Comparison of ENCODE assay signal across 19 cellular contexts in the genomic region with DNA sequence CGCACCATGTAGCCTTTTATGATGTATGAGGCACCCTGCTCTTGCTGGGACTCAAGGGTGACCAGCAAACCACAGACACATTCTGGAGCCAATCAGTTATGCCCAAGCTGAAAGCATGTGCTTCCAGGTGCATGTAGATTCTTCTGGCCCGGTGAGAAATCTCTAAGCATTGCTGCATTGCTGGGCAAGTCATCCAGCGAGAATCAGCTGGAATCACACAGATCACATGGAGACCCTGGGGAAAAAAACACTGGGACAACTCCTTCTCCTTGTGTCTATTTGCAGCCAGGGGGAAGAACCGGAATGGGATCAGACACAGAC.
A peak's percentile ranks its signal among the peaks of the same experiment; 100 is the strongest.
DNase-seq lines count a peak whose midpoint lies in the region; ATAC-seq and TF ChIP-seq lines count a peak whose summit lies in the region.
"Had no signal": no experiment of that assay in that cellular context is flagged by ENCODE, and none has a peak within 500 bp of the region (broad histone marks: within the 10 kb centered on the region; RNA-seq: fewer than 3 reads in every experiment).

No MANE protein-coding gene starts in this region.

- no peak for TF ChIP-seq CTCF in left ventricle myocardium inferior (IDR thresholded peaks at IDR 0.05; ENCODE audit: borderline replicate concordance)

- CTCF ChIA-PET in activated CD4-positive, alpha-beta T cell treated with anti-CD3 and anti-CD28 coated beads for 36 hours (lab: Charles Lee): interaction anchor here (1.2 kb wide), 1 partner anchor 59 kb away, joined by 3 read pairs; no protein-coding TSS in a partner anchor
- CTCF ChIA-PET in activated CD4-positive, alpha-beta T cell treated with anti-CD3 and anti-CD28 coated beads, Interleukin-2, amount 10 ng/mL, durations not matched to agents 7 days and 5 days (lab: Charles Lee): interaction anchor here (1.2 to 1.5 kb wide), 3 partner anchors 10 to 51 kb away, joined by 3 to 4 read pairs (median 3); no protein-coding TSS in a partner anchor

- peaks cover 70% of the 10 kb centered on the region for H3K4me1 Mint-ChIP-seq in activated CD4-positive, alpha-beta T cell treated with anti-CD3 and anti-CD28 coated beads for 36 hours
- peaks cover 33% of the 10 kb centered on the region for H3K4me1 Mint-ChIP-seq in activated CD4-positive, alpha-beta T cell treated with anti-CD3 and anti-CD28 coated beads, Interleukin-2, amount 10 ng/mL, durations not matched to agents 7 days and 5 days

- no peaks in the 10 kb centered on the region for H3K9me3 ChIP-seq in left ventricle myocardium inferior (replicated peaks)
- H3K9me3 ChIP-seq: uterus had no signal

- peak overlapping the region; percentile 78 for H3K27ac ChIP-seq in left ventricle myocardium inferior (replicated peaks)
- H3K27ac ChIP-seq: uterus had no signal

- no peak overlapping the region for H3K4me3 ChIP-seq in left ventricle myocardium inferior
- H3K4me3 ChIP-seq: lung, uterus had no signal

- no peaks in the 10 kb centered on the region for H3K36me3 Mint-ChIP-seq in activated CD4-positive, alpha-beta T cell treated with anti-CD3 and anti-CD28 coated beads for 36 hours (ENCODE audit: low read depth)
- H3K36me3 Mint-ChIP-seq in activated CD4-positive, alpha-beta T cell treated with anti-CD3 and anti-CD28 coated beads, Interleukin-2, amount 10 ng/mL, durations not matched to agents 7 days and 5 days (ENCODE audit: low read depth): no peaks in the 10 kb centered on the region
- H3K36me3 Mint-ChIP-seq: activated naive CD8-positive, alpha-beta T cell; CD8-positive, alpha-beta T cell had no signal

- no peaks in the 10 kb centered on the region for H3K27me3 ChIP-seq in left ventricle myocardium inferior (ENCODE audit: low read depth)
- H3K27me3 ChIP-seq: uterus had no signal

- H3K27me3 Mint-ChIP-seq in activated CD4-positive, alpha-beta T cell treated with anti-CD3 and anti-CD28 coated beads for 36 hours: no peaks in the 10 kb centered on the region
- H3K27me3 Mint-ChIP-seq in activated CD4-positive, alpha-beta T cell treated with anti-CD3 and anti-CD28 coated beads, Interleukin-2, amount 10 ng/mL, durations not matched to agents 7 days and 5 days: no peaks in the 10 kb centered on the region
- H3K27me3 Mint-ChIP-seq: activated naive CD8-positive, alpha-beta T cell; activated T-cell treated with anti-CD3 and anti-CD28 coated beads, Interleukin-2, amount 50 U/mL, for 24 hours had no signal

- H3K4me1 ChIP-seq in left ventricle myocardium inferior: peaks cover 36% of the 10 kb centered on the region
- H3K4me1 ChIP-seq: uterus had no signal

- H3K9me3 Mint-ChIP-seq in activated CD4-positive, alpha-beta T cell treated with anti-CD3 and anti-CD28 coated beads for 36 hours (ENCODE audit: low read depth): no peaks in the 10 kb centered on the region
- peaks cover 4% of the 10 kb centered on the region for H3K9me3 Mint-ChIP-seq in activated CD4-positive, alpha-beta T cell treated with anti-CD3 and anti-CD28 coated beads, Interleukin-2, amount 10 ng/mL, durations not matched to agents 7 days and 5 days
- H3K9me3 Mint-ChIP-seq: activated T-cell treated with anti-CD3 and anti-CD28 coated beads, Interleukin-2, amount 50 U/mL, for 24 hours; CD8-positive, alpha-beta T cell had no signal

- in situ Hi-C loops in SK-MEL-5 (cut with HindIII; ENCODE audit: low pct_unique_long_range_greater_than_20kb, low sequenced_read_pairs): no loop called here

- peak overlapping the region; percentile 51 for H3K27ac Mint-ChIP-seq in activated CD4-positive, alpha-beta T cell treated with anti-CD3 and anti-CD28 coated beads for 36 hours
- H3K27ac Mint-ChIP-seq in activated CD4-positive, alpha-beta T cell treated with anti-CD3 and anti-CD28 coated beads, Interleukin-2, amount 10 ng/mL, durations not matched to agents 7 days and 5 days: no peak overlapping the region
- H3K27ac Mint-ChIP-seq: activated naive CD8-positive, alpha-beta T cell; activated T-cell treated with anti-CD3 and anti-CD28 coated beads, Interleukin-2, amount 50 U/mL, for 24 hours; CD8-positive, alpha-beta T cell had no signal

- no peak for ATAC-seq in activated CD4-positive, alpha-beta T cell treated with anti-CD3 and anti-CD28 coated beads for 36 hours
- peak; percentile 39 for ATAC-seq in GM19395 (IDR thresholded peaks at IDR 0.05; ENCODE audit: unreplicated experiment)
- ATAC-seq: CD8-positive, alpha-beta T cell had no signal

- intact Hi-C loops in activated CD4-positive, alpha-beta T cell treated with anti-CD3 and anti-CD28 coated beads for 36 hours (cut with DNase I, micrococcal nuclease): loop anchor here (5.0 kb wide), 4 partner anchors 47 to 163 kb away; a partner anchor contains a TSS
- intact Hi-C loops in left ventricle myocardium inferior (cut with micrococcal nuclease): no loop called here

- no peak for DNase-seq in activated CD4-positive, alpha-beta T cell treated with anti-CD3 and anti-CD28 coated beads for 36 hours
- no peak for DNase-seq in activated CD4-positive, alpha-beta T cell treated with anti-CD3 and anti-CD28 coated beads, Interleukin-2, amount 10 ng/mL, durations not matched to agents 7 days and 5 days
- DNase-seq in SK-MEL-5 (ENCODE audit: low read depth, low spot score) (peak; percentile 14), left ventricle myocardium inferior (no peak), islet precursor cell (no peak), midbrain (lab: John Stamatoyannopoulos, UW) (no peak), glomerular visceral epithelial cell (ENCODE audit: extremely low spot score) (no peak)
- DNase-seq: activated CD4-positive, alpha-beta T cell treated with anti-CD3 and anti-CD28 coated beads, Interleukin-2, amount 50 U/mL, for 48 hours; activated T-cell treated with anti-CD3 and anti-CD28 coated beads, Interleukin-2, amount 50 U/mL, for 24 hours; CD8-positive, alpha-beta T cell; erythroblast; HCEC 1CT; NCI-H146; NCI-H524; stimulated activated CD4-positive, alpha-beta T cell treated with anti-CD3 and anti-CD28 coated beads, Interleukin-2, amount 100 ng/mL, for 48 hours; uterus had no signal

- H3K36me3 ChIP-seq in left ventricle myocardium inferior: no peaks in the 10 kb centered on the region
- H3K36me3 ChIP-seq: uterus had no signal

- POLR2A ChIA-PET in activated CD4-positive, alpha-beta T cell treated with anti-CD3 and anti-CD28 coated beads for 36 hours (lab: Charles Lee): interaction anchor here (1.0 kb wide), 1 partner anchor 49 kb away, joined by 3 read pairs; no protein-coding TSS in a partner anchor
- POLR2A ChIA-PET in activated CD4-positive, alpha-beta T cell treated with anti-CD3 and anti-CD28 coated beads, Interleukin-2, amount 10 ng/mL, durations not matched to agents 7 days and 5 days (lab: Charles Lee): no interaction called here

- H3K4me3 Mint-ChIP-seq in activated CD4-positive, alpha-beta T cell treated with anti-CD3 and anti-CD28 coated beads for 36 hours: no peak overlapping the region
- no peak overlapping the region for H3K4me3 Mint-ChIP-seq in activated CD4-positive, alpha-beta T cell treated with anti-CD3 and anti-CD28 coated beads, Interleukin-2, amount 10 ng/mL, durations not matched to agents 7 days and 5 days
- H3K4me3 Mint-ChIP-seq: activated naive CD8-positive, alpha-beta T cell; activated T-cell treated with anti-CD3 and anti-CD28 coated beads, Interleukin-2, amount 50 U/mL, for 24 hours; CD8-positive, alpha-beta T cell had no signal
